ENCODE assay signal across 1 cellular context in genomic region chr17:67260051-67260987, GRCh38.
A peak's percentile ranks its signal among the peaks of the same experiment; 100 is the strongest.
TF ChIP-seq lines count a peak whose summit lies in the region.

No MANE protein-coding gene starts in this region.

TF ChIP-seq in HepG2, 621 proteins besides CTCF, POLR2A, EP300 and RAD21 (continued from another document):
- TF ChIP-seq ZNF687 (CRISPR knock-in tag; IDR thresholded peaks at IDR 0.05) (peak; percentile 17; the same call in 1 of the 2 replicates), MAFK (conservative IDR thresholded peaks at IDR 0.05 in 1 of 2, IDR thresholded peaks at IDR 0.05 in 1 of 2; ENCODE audit: low read length in 2 of 2) (peak in 1 of 2 experiments; percentile 37; a peak in 1 of 4 replicates), GATAD2A (CRISPR knock-in tag; IDR thresholded peaks at IDR 0.05) (peak; percentile 27; the same call in 1 of the 2 replicates), ZNF317 (CRISPR knock-in tag; IDR thresholded peaks at IDR 0.05) (no peak), FOXJ3 (CRISPR knock-in tag; IDR thresholded peaks at IDR 0.05; ENCODE audit: borderline replicate concordance) (peak; percentile 42; the same call in 1 of the 2 replicates)
- TF ChIP-seq, protein P1, sequence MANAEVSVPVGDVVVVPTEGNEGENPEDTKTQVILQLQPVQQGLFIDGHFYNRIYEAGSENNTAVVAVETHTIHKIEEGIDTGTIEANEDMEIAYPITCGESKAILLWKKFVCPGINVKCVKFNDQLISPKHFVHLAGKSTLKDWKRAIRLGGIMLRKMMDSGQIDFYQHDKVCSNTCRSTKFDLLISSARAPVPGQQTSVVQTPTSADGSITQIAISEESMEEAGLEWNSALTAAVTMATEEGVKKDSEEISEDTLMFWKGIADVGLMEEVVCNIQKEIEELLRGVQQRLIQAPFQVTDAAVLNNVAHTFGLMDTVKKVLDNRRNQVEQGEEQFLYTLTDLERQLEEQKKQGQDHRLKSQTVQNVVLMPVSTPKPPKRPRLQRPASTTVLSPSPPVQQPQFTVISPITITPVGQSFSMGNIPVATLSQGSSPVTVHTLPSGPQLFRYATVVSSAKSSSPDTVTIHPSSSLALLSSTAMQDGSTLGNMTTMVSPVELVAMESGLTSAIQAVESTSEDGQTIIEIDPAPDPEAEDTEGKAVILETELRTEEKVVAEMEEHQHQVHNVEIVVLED (CRISPR knock-in tag; IDR thresholded peaks at IDR 0.05; ENCODE audit: borderline replicate concordance), result 0 out of 2 replicates have a peak, but pooled peaks have one; percentile 24
